In genomic region chr10:2935647-2936386, GRCh38 we compare ENCODE assay signal across 2 cellular contexts.
A peak's percentile ranks its signal among the peaks of the same experiment; 100 is the strongest.
TF ChIP-seq lines count a peak whose summit lies in the region.

No MANE protein-coding gene starts in this region.

TF ChIP-seq in HEK293, 187 proteins besides CTCF, POLR2A, EP300 and RAD21:
- TF ChIP-seq SCRT2 (tag by site-specific recombination; IDR thresholded peaks at IDR 0.05), result peak; percentile 44
- TF ChIP-seq ZNF548 (tag by site-specific recombination; IDR thresholded peaks at IDR 0.05), result no peak

TF ChIP-seq in H1, 55 proteins besides CTCF, POLR2A, EP300 and RAD21:
- TF ChIP-seq USF2 (IDR thresholded peaks at IDR 0.05; ENCODE audit: low read length), result no peak
- no peak for TF ChIP-seq CTBP2 (IDR thresholded peaks at IDR 0.05; ENCODE audit: borderline replicate concordance, insufficient read depth, insufficient read length, low read length)
- no peak for TF ChIP-seq POU5F1 (IDR thresholded peaks at IDR 0.05; ENCODE audit: low read depth, low read length)
- no peak for TF ChIP-seq SIRT6 (IDR thresholded peaks at IDR 0.05; ENCODE audit: low read length)
- no peak for TF ChIP-seq PHF8 (conservative IDR thresholded peaks at IDR 0.05; ENCODE audit: low read depth, low read length)
- no peak for TF ChIP-seq SUZ12 (IDR thresholded peaks at IDR 0.05; ENCODE audit: low read length)
- no peak for TF ChIP-seq POLR2AphosphoS5 (IDR thresholded peaks at IDR 0.05; ENCODE audit: low read depth, low read length)
- TF ChIP-seq ATF3 (IDR thresholded peaks at IDR 0.05; ENCODE audit: insufficient read depth, low read depth, low read length), result no peak
- no peak for TF ChIP-seq CHD7 (IDR thresholded peaks at IDR 0.05; ENCODE audit: insufficient replicate concordance, low read length)
- no peak for TF ChIP-seq SP1 (IDR thresholded peaks at IDR 0.05; ENCODE audit: low read depth, low read length)
